Comparison of ENCODE assay signal across 1 cellular context in genomic region chr12:27818421-27818918, GRCh38.
TF ChIP-seq lines count a peak whose summit lies in the region.

No MANE protein-coding gene starts in this region.

TF ChIP-seq in H1, 55 proteins besides CTCF, POLR2A, EP300 and RAD21:
- TF ChIP-seq RNF2 (IDR thresholded peaks at IDR 0.05; ENCODE audit: borderline replicate concordance, low read depth, low read length, missing control alignments, poor library complexity, severe bottlenecking) (no peak), EGR1 (IDR thresholded peaks at IDR 0.05; ENCODE audit: borderline replicate concordance, low read depth, low read length) (no peak), GABPA (IDR thresholded peaks at IDR 0.05; ENCODE audit: borderline replicate concordance, insufficient read depth, low read length) (no peak), POU5F1 (IDR thresholded peaks at IDR 0.05; ENCODE audit: low read depth, low read length) (no peak), KDM5A (IDR thresholded peaks at IDR 0.05; ENCODE audit: low read length) (no peak), FOSL1 (IDR thresholded peaks at IDR 0.05; ENCODE audit: insufficient read depth, low read depth, low read length) (no peak), BACH1 (IDR thresholded peaks at IDR 0.05; ENCODE audit: low read length) (no peak), SIN3A (conservative IDR thresholded peaks at IDR 0.05 in 1 of 2, IDR thresholded peaks at IDR 0.05 in 1 of 2; ENCODE audit: low read depth in 1 of 2, low read length in 2 of 2) (no peak), CBX8 (IDR thresholded peaks at IDR 0.05; ENCODE audit: borderline replicate concordance, low read depth, low read length) (no peak), SP2 (IDR thresholded peaks at IDR 0.05; ENCODE audit: low read length) (no peak), CHD7 (IDR thresholded peaks at IDR 0.05; ENCODE audit: insufficient replicate concordance, low read length) (no peak), HDAC2 (IDR thresholded peaks at IDR 0.05; ENCODE audit: borderline replicate concordance in 1 of 2, low read depth in 2 of 2, low read length in 2 of 2) (no peak), NANOG (IDR thresholded peaks at IDR 0.05; ENCODE audit: insufficient read depth, low read depth, low read length, poor library complexity, severe bottlenecking) (no peak), TBP (IDR thresholded peaks at IDR 0.05; ENCODE audit: low read depth, low read length) (no peak), SP1 (IDR thresholded peaks at IDR 0.05; ENCODE audit: low read depth, low read length) (no peak), SRF (IDR thresholded peaks at IDR 0.05; ENCODE audit: low read depth, low read length) (no peak), SAP30 (IDR thresholded peaks at IDR 0.05; ENCODE audit: insufficient read depth, insufficient replicate concordance, low read length) (no peak), SP4 (IDR thresholded peaks at IDR 0.05; ENCODE audit: low read length) (no peak), ATF2 (IDR thresholded peaks at IDR 0.05; ENCODE audit: low read length) (no peak)
